ENCODE assay signal across 8 cellular contexts in the genomic region with DNA sequence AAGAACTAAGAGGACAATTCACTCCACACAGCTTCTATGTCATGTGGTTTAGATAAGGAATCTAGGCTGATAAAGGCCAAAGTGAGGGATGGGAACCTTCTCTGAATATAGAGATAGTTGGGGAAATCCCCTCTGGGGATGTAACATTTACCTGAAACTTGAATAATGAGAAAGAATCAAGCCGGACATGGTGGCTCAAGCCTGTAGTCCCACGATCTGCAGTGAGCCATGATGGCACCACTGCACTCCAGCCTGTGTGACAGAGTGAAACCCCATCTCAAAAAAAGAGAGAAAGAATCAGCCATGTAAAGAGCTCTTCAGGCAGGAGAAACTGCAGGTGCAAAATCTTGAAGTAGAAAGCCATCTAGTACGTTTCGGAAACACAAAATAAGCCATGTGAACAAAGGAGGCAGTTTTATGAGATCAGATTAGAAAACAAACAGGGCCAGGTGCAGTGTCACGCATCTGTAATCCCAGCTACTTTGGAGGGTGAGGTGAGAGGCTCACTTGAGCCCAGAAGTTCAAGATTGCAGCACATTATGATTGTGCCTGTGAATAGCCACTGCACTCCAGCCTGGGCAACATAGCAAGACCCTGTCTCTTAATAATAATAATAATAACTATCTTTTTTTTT. TPM values are rescaled to one million over a fixed set of nuclear protein-coding genes. Genes with fewer than 3 reads are reported as not detected.
DNase-seq lines count a peak whose midpoint lies in the region; ATAC-seq and TF ChIP-seq lines count a peak whose summit lies in the region.

No MANE protein-coding gene starts in this region.

- no peaks in the 10 kb centered on the region for H3K36me3 ChIP-seq in SU-DHL-6 (ENCODE audit: low read length)

- H3K9me2 ChIP-seq in SU-DHL-6 (replicated peaks; ENCODE audit: insufficient read depth, low read length) = no peaks in the 10 kb centered on the region

- H4K20me1 ChIP-seq in SU-DHL-6 (ENCODE audit: low read depth, low read length) = no peaks in the 10 kb centered on the region

- H2AFZ ChIP-seq in SU-DHL-6 (ENCODE audit: low read depth, low read length, severe bottlenecking) = no peak overlapping the region

- peaks cover 20% of the 10 kb centered on the region for H3F3A ChIP-seq in SU-DHL-6 (ENCODE audit: insufficient read depth)

- DNase-seq in activated CD4-positive, alpha-beta T cell treated with anti-CD3 and anti-CD28 coated beads, Interleukin-2, amount 50 U/mL, for 4 hours = no peak
- DNase-seq in left colon (no peak), HuH-7 (ENCODE audit: low spot score) (no peak), HCEC 1CT (no peak)

- H3K27me3 ChIP-seq in SU-DHL-6 (ENCODE audit: low read length) = no peaks in the 10 kb centered on the region

- no peaks in the 10 kb centered on the region for H3K79me2 ChIP-seq in SU-DHL-6 (ENCODE audit: insufficient read depth, low read length)

- peak overlapping the region; percentile 4 for H3K4me3 ChIP-seq in SU-DHL-6 (ENCODE audit: insufficient read depth, low read length, poor library complexity, severe bottlenecking)

- ATAC-seq in GM18519 (IDR thresholded peaks at IDR 0.05; ENCODE audit: low FRiP score, unreplicated experiment) (peak; percentile 58), GM21619 (IDR thresholded peaks at IDR 0.05; ENCODE audit: unreplicated experiment) (peak; percentile 70), HG03439 (IDR thresholded peaks at IDR 0.05; ENCODE audit: unreplicated experiment) (peak; percentile 67), left colon (no peak)

- peak overlapping the region; percentile 85 for H3K27ac ChIP-seq in SU-DHL-6 (ENCODE audit: low read depth, low read length)

- H3K9me3 ChIP-seq in SU-DHL-6 (ENCODE audit: insufficient read depth, low read length) = no peaks in the 10 kb centered on the region

- no peak for TF ChIP-seq CTCF in SU-DHL-6 (IDR thresholded peaks at IDR 0.05; ENCODE audit: insufficient read depth, low read length, poor library complexity, severe bottlenecking)

- 0 out of 2 replicates have a peak overlapping the region, but pooled peaks have one; percentile 4 for H3K9ac ChIP-seq in SU-DHL-6 (ENCODE audit: low read length)

- H3K4me2 ChIP-seq in SU-DHL-6 (ENCODE audit: low read depth, low read length, poor library complexity, severe bottlenecking) = peak overlapping the region; percentile 55

- intact Hi-C loops in left colon (cut with DNase I, micrococcal nuclease) = no loop called here

RNA-seq across cellular contexts. Expression of a gene that starts 4.5 kb away (rescaled TPM):
- total RNA-seq in left colon = 10 to 100 TPM; 43.6 to 53.4 TPM
